ENCODE assay signal across 14 cellular contexts in the genomic region with DNA sequence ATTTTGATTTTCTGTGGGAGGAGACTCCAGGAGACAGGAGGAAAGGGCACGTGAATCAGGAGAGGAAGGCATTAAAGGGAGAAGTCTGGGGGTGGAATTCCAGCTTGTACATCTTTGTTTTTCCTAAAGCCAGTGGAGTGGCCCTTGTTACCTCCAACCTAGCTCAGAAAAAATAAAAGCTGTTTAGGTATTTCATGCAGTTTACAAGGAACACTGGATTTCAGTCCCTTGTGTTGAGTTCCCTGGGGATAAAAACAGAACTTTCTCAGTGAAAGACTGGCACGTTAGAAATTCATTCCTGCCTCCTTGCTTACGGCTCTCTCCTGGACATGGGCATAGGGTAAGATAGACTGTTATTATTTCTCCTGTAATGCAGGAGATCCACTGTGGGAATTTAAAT.
A peak's percentile ranks its signal among the peaks of the same experiment; 100 is the strongest.
DNase-seq lines count a peak whose midpoint lies in the region; ATAC-seq and TF ChIP-seq lines count a peak whose summit lies in the region.
"Had no signal": no experiment of that assay in that cellular context is flagged by ENCODE, and none has a peak within 500 bp of the region (broad histone marks: within the 10 kb centered on the region; RNA-seq: fewer than 3 reads in every experiment).

No MANE protein-coding gene starts in this region.

- H2AFZ ChIP-seq in mesenchymal stem cell (ENCODE audit: low read depth, low read length) = no peak overlapping the region

- no peak overlapping the region for H3K14ac ChIP-seq in mesenchymal stem cell (ENCODE audit: low read length in 2 of 2)

- H3K4me3 ChIP-seq in mesenchymal stem cell (ENCODE audit: insufficient read depth in 1 of 2, low read depth in 1 of 2, low read length in 2 of 2) (no peak overlapping the region), thoracic aorta (peak overlapping the region; percentile 13)
- H3K4me3 ChIP-seq: suprapubic skin had no signal

- WGBS in mesenchymal stem cell = 37% methylated on average over 3 of the region's 3 CpGs

- H3K4ac ChIP-seq in mesenchymal stem cell (ENCODE audit: low read depth in 1 of 2, low read length in 2 of 2) = no peak overlapping the region

- H2BK15ac ChIP-seq in mesenchymal stem cell (ENCODE audit: low read depth, poor library complexity, severe bottlenecking) = no peak overlapping the region

- H3K27ac Mint-ChIP-seq in activated T-cell treated with anti-CD3 and anti-CD28 coated beads, Interleukin-2, amount 50 U/mL, for 72 hours = peak overlapping the region; percentile 34
- H3K27ac Mint-ChIP-seq in activated naive CD8-positive, alpha-beta T cell treated with anti-CD3 and anti-CD28 coated beads, Interleukin-2, amount 50 U/mL, for 24 hours = peak overlapping the region; percentile 86
- H3K27ac Mint-ChIP-seq: HFFc6; naive thymus-derived CD8-positive, alpha-beta T cell; T-helper 17 cell had no signal

- peak overlapping the region; percentile 84 for H3K27ac ChIP-seq in mesenchymal stem cell (ENCODE audit: low read length, poor library complexity, severe bottlenecking)
- peak overlapping the region; percentile 64 to 65 for H3K27ac ChIP-seq in thoracic aorta
- H3K27ac ChIP-seq: suprapubic skin had no signal

- H2BK12ac ChIP-seq in mesenchymal stem cell (ENCODE audit: low read length in 2 of 2) = no peak overlapping the region

- H3K4me1 Mint-ChIP-seq in activated T-cell treated with anti-CD3 and anti-CD28 coated beads, Interleukin-2, amount 50 U/mL, for 72 hours (ENCODE audit: low read depth) = peaks cover 43% of the 10 kb centered on the region
- H3K4me1 Mint-ChIP-seq in activated naive CD8-positive, alpha-beta T cell treated with anti-CD3 and anti-CD28 coated beads, Interleukin-2, amount 50 U/mL, for 24 hours = peaks cover 32% of the 10 kb centered on the region
- H3K4me1 Mint-ChIP-seq: T-helper 17 cell had no signal

- no peaks in the 10 kb centered on the region for H3K27me3 Mint-ChIP-seq in activated T-cell treated with anti-CD3 and anti-CD28 coated beads, Interleukin-2, amount 50 U/mL, for 72 hours (ENCODE audit: low read depth)
- H3K27me3 Mint-ChIP-seq in activated naive CD8-positive, alpha-beta T cell treated with anti-CD3 and anti-CD28 coated beads, Interleukin-2, amount 50 U/mL, for 24 hours = no peaks in the 10 kb centered on the region

- peak overlapping the region in 1 of 2 donors; percentile 48 for H3K4me3 Mint-ChIP-seq in activated T-cell treated with anti-CD3 and anti-CD28 coated beads, Interleukin-2, amount 50 U/mL, for 72 hours
- no peak overlapping the region for H3K4me3 Mint-ChIP-seq in activated naive CD8-positive, alpha-beta T cell treated with anti-CD3 and anti-CD28 coated beads, Interleukin-2, amount 50 U/mL, for 24 hours
- H3K4me3 Mint-ChIP-seq: HFFc6; naive thymus-derived CD8-positive, alpha-beta T cell; T-helper 17 cell had no signal

- no peak overlapping the region for H3K4me2 ChIP-seq in mesenchymal stem cell (ENCODE audit: low read length, poor library complexity, severe bottlenecking)

- peak overlapping the region; percentile 41 to 64 for H3K18ac ChIP-seq in mesenchymal stem cell (ENCODE audit: low read depth in 1 of 2, low read length in 2 of 2)

- H3K23ac ChIP-seq in mesenchymal stem cell (ENCODE audit: low read length in 2 of 2) = no peak overlapping the region

- H3K9me3 ChIP-seq in mesenchymal stem cell (ENCODE audit: control insufficient read depth, low read length) = no peaks in the 10 kb centered on the region
- H3K9me3 ChIP-seq in thoracic aorta = no peaks in the 10 kb centered on the region
- H3K9me3 ChIP-seq: suprapubic skin had no signal

- no peaks in the 10 kb centered on the region for H3K36me3 Mint-ChIP-seq in activated T-cell treated with anti-CD3 and anti-CD28 coated beads, Interleukin-2, amount 50 U/mL, for 72 hours (ENCODE audit: insufficient read depth in 2 of 2)
- H3K36me3 Mint-ChIP-seq in activated naive CD8-positive, alpha-beta T cell treated with anti-CD3 and anti-CD28 coated beads, Interleukin-2, amount 50 U/mL, for 24 hours (ENCODE audit: low read depth) = no peaks in the 10 kb centered on the region
- H3K36me3 Mint-ChIP-seq: naive thymus-derived CD8-positive, alpha-beta T cell had no signal

- no peaks in the 10 kb centered on the region for H3K4me1 ChIP-seq in mesenchymal stem cell (ENCODE audit: control insufficient read depth, insufficient read depth, low read depth, low read length)
- H3K4me1 ChIP-seq in thoracic aorta (ENCODE audit: control insufficient read depth in 1 of 2, low read depth in 2 of 2) = peaks cover 13 to 20% of the 10 kb centered on the region in 2 donors
- H3K4me1 ChIP-seq: suprapubic skin had no signal

- H3K27me3 ChIP-seq in mesenchymal stem cell (ENCODE audit: control insufficient read depth in 1 of 2, insufficient read depth in 1 of 2, low read length in 2 of 2) = no peaks in the 10 kb centered on the region
- H3K27me3 ChIP-seq in thoracic aorta (replicated peaks; ENCODE audit: insufficient read depth) = no peaks in the 10 kb centered on the region
- H3K27me3 ChIP-seq: suprapubic skin had no signal

- no peak overlapping the region for H2BK120ac ChIP-seq in mesenchymal stem cell (ENCODE audit: low read depth, low read length)

- no peaks in the 10 kb centered on the region for H3K79me1 ChIP-seq in mesenchymal stem cell (replicated peaks; ENCODE audit: low read length, poor library complexity, severe bottlenecking)

- H2AK5ac ChIP-seq in mesenchymal stem cell (ENCODE audit: low read length, severe bottlenecking) = no peak overlapping the region

- H4K91ac ChIP-seq in mesenchymal stem cell (ENCODE audit: low read length) = no peak overlapping the region

- no peak overlapping the region for H3K9ac ChIP-seq in mesenchymal stem cell (ENCODE audit: low read length)

- H3K36me3 ChIP-seq in mesenchymal stem cell (ENCODE audit: control insufficient read depth in 1 of 2, insufficient read depth in 2 of 2, low read depth in 1 of 2, low read length in 2 of 2) (no peaks in the 10 kb centered on the region), thoracic aorta (no peaks in the 10 kb centered on the region)
- H3K36me3 ChIP-seq: suprapubic skin had no signal

- TF ChIP-seq CTCF in thoracic aorta (IDR thresholded peaks at IDR 0.05) (no peak), GM20000 (IDR thresholded peaks at IDR 0.05; ENCODE audit: extremely low read depth, missing control alignments) (no peak)

- DNase-seq in activated T-cell treated with anti-CD3 and anti-CD28 coated beads, Interleukin-2, amount 50 U/mL, for 72 hours = no peak
- DNase-seq in activated T-cell treated with anti-CD3 and anti-CD28 coated beads, Interleukin-2, amount 50 U/mL, for 1 hour = no peak
- DNase-seq in activated naive CD8-positive, alpha-beta T cell treated with anti-CD3 and anti-CD28 coated beads, Interleukin-2, amount 50 U/mL, for 24 hours = no peak
- DNase-seq in mesenchymal stem cell (no peak), thoracic aorta (ENCODE audit: low spot score) (no peak), HuH-7.5 (ENCODE audit: low spot score) (no peak), GM20000 (ENCODE audit: low spot score) (no peak)
- DNase-seq: HFFc6; naive thymus-derived CD8-positive, alpha-beta T cell; NCI-H1105 treated with DMSO at 0.1 percent for 48 hours; NCI-H446 treated with DMSO at 0.1 percent for 48 hours; T-helper 17 cell had no signal

- ATAC-seq in activated T-cell treated with anti-CD3 and anti-CD28 coated beads, Interleukin-2, amount 50 U/mL, for 72 hours (replicated peaks in 1 of 2) = no peak
- ATAC-seq in activated naive CD8-positive, alpha-beta T cell treated with anti-CD3 and anti-CD28 coated beads, Interleukin-2, amount 50 U/mL, for 24 hours = no peak
- no peak for ATAC-seq in thoracic aorta (ENCODE audit: insufficient number of reproducible peaks, low FRiP score, low read depth)
- no peak for ATAC-seq in GM21619 (IDR thresholded peaks at IDR 0.05; ENCODE audit: unreplicated experiment)
- ATAC-seq: naive thymus-derived CD8-positive, alpha-beta T cell; T-helper 17 cell had no signal

- H3K9me3 Mint-ChIP-seq in activated T-cell treated with anti-CD3 and anti-CD28 coated beads, Interleukin-2, amount 50 U/mL, for 72 hours = no peaks in the 10 kb centered on the region
- no peaks in the 10 kb centered on the region for H3K9me3 Mint-ChIP-seq in activated naive CD8-positive, alpha-beta T cell treated with anti-CD3 and anti-CD28 coated beads, Interleukin-2, amount 50 U/mL, for 24 hours
- H3K9me3 Mint-ChIP-seq: HFFc6; naive thymus-derived CD8-positive, alpha-beta T cell had no signal

- no peak overlapping the region for H4K8ac ChIP-seq in mesenchymal stem cell (ENCODE audit: low read length)

- peak overlapping the region; percentile 44 for H2BK5ac ChIP-seq in mesenchymal stem cell (ENCODE audit: low read depth, low read length, poor library complexity, severe bottlenecking)
